Comparison of ENCODE assay signal across 1 cellular context in the genomic region with DNA sequence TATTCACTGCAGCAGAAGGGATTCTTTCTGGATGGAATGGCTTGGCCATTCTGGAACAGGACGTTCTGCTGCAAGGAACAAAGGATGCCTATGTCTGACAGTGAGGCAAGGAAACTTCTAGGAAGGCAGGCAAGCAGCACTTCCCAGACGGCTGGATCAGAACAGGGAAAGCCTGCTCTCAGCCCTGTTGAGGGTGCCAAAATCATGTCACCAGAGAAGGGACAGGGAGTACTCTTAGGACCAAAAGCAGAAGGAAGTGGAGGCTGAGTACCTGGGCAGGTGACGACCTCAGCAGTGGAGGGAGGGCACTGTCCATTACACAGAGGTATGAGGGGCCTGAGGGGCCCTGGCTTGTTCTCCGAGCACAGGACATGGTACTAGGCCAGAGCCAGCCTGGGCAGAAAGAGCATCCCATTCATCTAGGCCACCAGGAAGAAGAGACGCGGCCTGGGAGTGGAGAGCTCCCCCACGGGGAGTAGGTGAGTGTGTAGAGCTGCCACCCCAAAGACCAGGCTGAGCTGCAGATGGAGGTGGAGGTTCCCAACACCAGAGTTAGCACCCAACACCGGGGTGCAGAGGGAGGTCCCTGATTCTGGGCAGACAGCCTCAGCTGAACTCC.
TF ChIP-seq lines count a peak whose summit lies in the region.

No MANE protein-coding gene starts in this region.

TF ChIP-seq in HepG2, 621 proteins besides CTCF, POLR2A, EP300 and RAD21:
- no peak for TF ChIP-seq HNF4A (CRISPR knock-in tag; IDR thresholded peaks at IDR 0.05)
- TF ChIP-seq, protein P1, sequence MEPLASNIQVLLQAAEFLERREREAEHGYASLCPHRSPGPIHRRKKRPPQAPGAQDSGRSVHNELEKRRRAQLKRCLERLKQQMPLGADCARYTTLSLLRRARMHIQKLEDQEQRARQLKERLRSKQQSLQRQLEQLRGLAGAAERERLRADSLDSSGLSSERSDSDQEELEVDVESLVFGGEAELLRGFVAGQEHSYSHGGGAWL (CRISPR knock-in tag; IDR thresholded peaks at IDR 0.05) = no peak
- no peak for TF ChIP-seq ZNF124 (CRISPR knock-in tag; IDR thresholded peaks at IDR 0.05)
- TF ChIP-seq, protein P2, sequence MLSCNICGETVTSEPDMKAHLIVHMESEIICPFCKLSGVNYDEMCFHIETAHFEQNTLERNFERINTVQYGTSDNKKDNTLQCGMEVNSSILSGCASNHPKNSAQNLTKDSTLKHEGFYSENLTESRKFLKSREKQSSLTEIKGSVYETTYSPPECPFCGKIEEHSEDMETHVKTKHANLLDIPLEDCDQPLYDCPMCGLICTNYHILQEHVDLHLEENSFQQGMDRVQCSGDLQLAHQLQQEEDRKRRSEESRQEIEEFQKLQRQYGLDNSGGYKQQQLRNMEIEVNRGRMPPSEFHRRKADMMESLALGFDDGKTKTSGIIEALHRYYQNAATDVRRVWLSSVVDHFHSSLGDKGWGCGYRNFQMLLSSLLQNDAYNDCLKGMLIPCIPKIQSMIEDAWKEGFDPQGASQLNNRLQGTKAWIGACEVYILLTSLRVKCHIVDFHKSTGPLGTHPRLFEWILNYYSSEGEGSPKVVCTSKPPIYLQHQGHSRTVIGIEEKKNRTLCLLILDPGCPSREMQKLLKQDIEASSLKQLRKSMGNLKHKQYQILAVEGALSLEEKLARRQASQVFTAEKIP (CRISPR knock-in tag; IDR thresholded peaks at IDR 0.05; ENCODE audit: borderline replicate concordance) = no peak
- no peak for TF ChIP-seq ZNF367 (CRISPR knock-in tag; IDR thresholded peaks at IDR 0.05; ENCODE audit: borderline replicate concordance)
- TF ChIP-seq NR1H2 (CRISPR knock-in tag; IDR thresholded peaks at IDR 0.05; ENCODE audit: borderline replicate concordance, low read depth) = no peak
- TF ChIP-seq SKI (IDR thresholded peaks at IDR 0.05; ENCODE audit: partially characterized antibody) = no peak
- no peak for TF ChIP-seq NCOA2 (CRISPR knock-in tag; IDR thresholded peaks at IDR 0.05)
- TF ChIP-seq, protein P3, sequence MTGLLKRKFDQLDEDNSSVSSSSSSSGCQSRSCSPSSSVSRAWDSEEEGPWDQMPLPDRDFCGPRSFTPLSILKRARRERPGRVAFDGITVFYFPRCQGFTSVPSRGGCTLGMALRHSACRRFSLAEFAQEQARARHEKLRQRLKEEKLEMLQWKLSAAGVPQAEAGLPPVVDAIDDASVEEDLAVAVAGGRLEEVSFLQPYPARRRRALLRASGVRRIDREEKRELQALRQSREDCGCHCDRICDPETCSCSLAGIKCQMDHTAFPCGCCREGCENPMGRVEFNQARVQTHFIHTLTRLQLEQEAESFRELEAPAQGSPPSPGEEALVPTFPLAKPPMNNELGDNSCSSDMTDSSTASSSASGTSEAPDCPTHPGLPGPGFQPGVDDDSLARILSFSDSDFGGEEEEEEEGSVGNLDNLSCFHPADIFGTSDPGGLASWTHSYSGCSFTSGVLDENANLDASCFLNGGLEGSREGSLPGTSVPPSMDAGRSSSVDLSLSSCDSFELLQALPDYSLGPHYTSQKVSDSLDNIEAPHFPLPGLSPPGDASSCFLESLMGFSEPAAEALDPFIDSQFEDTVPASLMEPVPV (CRISPR knock-in tag; IDR thresholded peaks at IDR 0.05) = no peak
- TF ChIP-seq, protein P4, sequence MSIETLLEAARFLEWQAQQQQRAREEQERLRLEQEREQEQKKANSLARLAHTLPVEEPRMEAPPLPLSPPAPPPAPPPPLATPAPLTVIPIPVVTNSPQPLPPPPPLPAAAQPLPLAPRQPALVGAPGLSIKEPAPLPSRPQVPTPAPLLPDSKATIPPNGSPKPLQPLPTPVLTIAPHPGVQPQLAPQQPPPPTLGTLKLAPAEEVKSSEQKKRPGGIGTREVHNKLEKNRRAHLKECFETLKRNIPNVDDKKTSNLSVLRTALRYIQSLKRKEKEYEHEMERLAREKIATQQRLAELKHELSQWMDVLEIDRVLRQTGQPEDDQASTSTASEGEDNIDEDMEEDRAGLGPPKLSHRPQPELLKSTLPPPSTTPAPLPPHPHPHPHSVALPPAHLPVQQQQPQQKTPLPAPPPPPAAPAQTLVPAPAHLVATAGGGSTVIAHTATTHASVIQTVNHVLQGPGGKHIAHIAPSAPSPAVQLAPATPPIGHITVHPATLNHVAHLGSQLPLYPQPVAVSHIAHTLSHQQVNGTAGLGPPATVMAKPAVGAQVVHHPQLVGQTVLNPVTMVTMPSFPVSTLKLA (IDR thresholded peaks at IDR 0.05) = no peak
- TF ChIP-seq GZF1 (CRISPR knock-in tag; IDR thresholded peaks at IDR 0.05) = no peak
- TF ChIP-seq RFX5 (IDR thresholded peaks at IDR 0.05; ENCODE audit: low read depth, low read length) = no peak
- no peak for TF ChIP-seq AKAP8 (CRISPR knock-in tag; IDR thresholded peaks at IDR 0.05)
- no peak for TF ChIP-seq HCFC1 (IDR thresholded peaks at IDR 0.05; ENCODE audit: low read depth, low read length)
- TF ChIP-seq, protein P5, sequence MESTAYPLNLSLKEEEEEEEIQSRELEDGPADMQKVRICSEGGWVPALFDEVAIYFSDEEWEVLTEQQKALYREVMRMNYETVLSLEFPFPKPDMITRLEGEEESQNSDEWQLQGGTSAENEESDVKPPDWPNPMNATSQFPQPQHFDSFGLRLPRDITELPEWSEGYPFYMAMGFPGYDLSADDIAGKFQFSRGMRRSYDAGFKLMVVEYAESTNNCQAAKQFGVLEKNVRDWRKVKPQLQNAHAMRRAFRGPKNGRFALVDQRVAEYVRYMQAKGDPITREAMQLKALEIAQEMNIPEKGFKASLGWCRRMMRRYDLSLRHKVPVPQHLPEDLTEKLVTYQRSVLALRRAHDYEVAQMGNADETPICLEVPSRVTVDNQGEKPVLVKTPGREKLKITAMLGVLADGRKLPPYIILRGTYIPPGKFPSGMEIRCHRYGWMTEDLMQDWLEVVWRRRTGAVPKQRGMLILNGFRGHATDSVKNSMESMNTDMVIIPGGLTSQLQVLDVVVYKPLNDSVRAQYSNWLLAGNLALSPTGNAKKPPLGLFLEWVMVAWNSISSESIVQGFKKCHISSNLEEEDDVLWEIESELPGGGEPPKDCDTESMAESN (CRISPR knock-in tag; conservative IDR thresholded peaks at IDR 0.05) = no peak
